ENCODE assay signal across 28 cellular contexts in genomic region chr14:32478027-32478426, GRCh38.
A peak's percentile ranks its signal among the peaks of the same experiment; 100 is the strongest.
DNase-seq lines count a peak whose midpoint lies in the region; TF ChIP-seq lines count a peak whose summit lies in the region.
"Had no signal": no experiment of that assay in that cellular context is flagged by ENCODE, and none has a peak within 500 bp of the region (broad histone marks: within the 10 kb centered on the region; RNA-seq: fewer than 3 reads in every experiment).

No MANE protein-coding gene starts in this region.

- no peaks in the 10 kb centered on the region for H3K9me3 Mint-ChIP-seq in glutamatergic neuron (ENCODE audit: unreplicated experiment)
- H3K9me3 Mint-ChIP-seq: activated naive CD8-positive, alpha-beta T cell treated with anti-CD3 and anti-CD28 coated beads, Interleukin-2, amount 10 ng/mL, durations not matched to agents 7 days and 5 days; natural killer cell had no signal

- no peak overlapping the region for H3K27ac Mint-ChIP-seq in glutamatergic neuron (ENCODE audit: unreplicated experiment)
- H3K27ac Mint-ChIP-seq: activated CD8-positive, alpha-beta memory T cell treated with anti-CD3 and anti-CD28 coated beads, Interleukin-2, amount 10 ng/mL, durations not matched to agents 7 days and 5 days; activated naive CD8-positive, alpha-beta T cell treated with anti-CD3 and anti-CD28 coated beads, Interleukin-2, amount 10 ng/mL, durations not matched to agents 7 days and 5 days; natural killer cell had no signal

- H3K27me3 ChIP-seq in BJ (ENCODE audit: control insufficient read depth, insufficient read depth, low read length), result no peaks in the 10 kb centered on the region
- H3K27me3 ChIP-seq in SK-N-SH (ENCODE audit: insufficient read depth), result no peaks in the 10 kb centered on the region
- H3K27me3 ChIP-seq in esophagus muscularis mucosa, result no peaks in the 10 kb centered on the region
- H3K27me3 ChIP-seq in osteoblast (ENCODE audit: insufficient read depth, low read length), result no peaks in the 10 kb centered on the region
- H3K27me3 ChIP-seq: cardiac muscle cell, vagina had no signal

- no peaks in the 10 kb centered on the region for H3K9me2 ChIP-seq in SK-N-SH

- intact Hi-C loops in esophagus muscularis mucosa (cut with DNase I), result no loop called here

- DNase-seq in BJ (ENCODE audit: low read depth) (peak; percentile 45), SK-N-SH (peak; percentile 17), esophagus muscularis mucosa (ENCODE audit: extremely low spot score) (no peak), osteoblast (ENCODE audit: insufficient read length, low spot score, missing footprints) (peak; percentile 42), SHP77 (lab: John Stamatoyannopoulos, UW) (no peak), glutamatergic neuron (no peak), DMS79 treated with DMSO at 0.1 percent for 48 hours (lab: John Stamatoyannopoulos, UW) (no peak), NCI-H748 treated with DMSO at 0.1 percent for 48 hours (lab: John Stamatoyannopoulos, UW) (no peak)
- DNase-seq: activated CD4-positive, alpha-beta T cell treated with anti-CD3 and anti-CD28 coated beads for 1 hour; activated CD8-positive, alpha-beta memory T cell treated with anti-CD3 and anti-CD28 coated beads, Interleukin-2, amount 10 ng/mL, durations not matched to agents 7 days and 5 days; activated naive CD8-positive, alpha-beta T cell treated with anti-CD3 and anti-CD28 coated beads, Interleukin-2, amount 10 ng/mL, durations not matched to agents 7 days and 5 days; DMS153; effector memory CD4-positive, alpha-beta T cell; hypothalamus; KBM-7; kidney; mesendoderm; natural killer cell; NCI-H2029; NCI-H446 treated with DMSO at 0.1 percent for 48 hours; posterior cingulate gyrus; stimulated activated CD4-positive, alpha-beta T cell treated with anti-CD3 and anti-CD28 coated beads, Interleukin-4, amount 100 ng/mL, for 1 hour; SW 1271 had no signal

- no peak for TF ChIP-seq POLR2A in esophagus muscularis mucosa (IDR thresholded peaks at IDR 0.05; ENCODE audit: low read depth)

- H3K36me3 ChIP-seq in BJ (ENCODE audit: control insufficient read depth, insufficient read depth, low read length) (no peaks in the 10 kb centered on the region), SK-N-SH (replicated peaks in 1 of 2; ENCODE audit: control insufficient read depth in 1 of 2, insufficient read depth in 2 of 2, low read length in 1 of 2) (no peaks in the 10 kb centered on the region), esophagus muscularis mucosa (no peaks in the 10 kb centered on the region), osteoblast (ENCODE audit: insufficient read depth, low read length) (no peaks in the 10 kb centered on the region)
- H3K36me3 ChIP-seq: cardiac muscle cell, vagina had no signal

- H3F3A ChIP-seq in SK-N-SH (replicated peaks; ENCODE audit: insufficient read depth), result peaks cover 60% of the 10 kb centered on the region

- no peaks in the 10 kb centered on the region for H3K27me3 Mint-ChIP-seq in glutamatergic neuron (ENCODE audit: unreplicated experiment)
- H3K27me3 Mint-ChIP-seq: activated naive CD8-positive, alpha-beta T cell treated with anti-CD3 and anti-CD28 coated beads, Interleukin-2, amount 10 ng/mL, durations not matched to agents 7 days and 5 days had no signal

- H3K4me3 ChIP-seq in BJ (ENCODE audit: low read depth, low read length) (no peak overlapping the region), SK-N-SH (ENCODE audit: low read depth in 2 of 2, low read length in 1 of 2) (no peak overlapping the region), esophagus muscularis mucosa (no peak overlapping the region), osteoblast (ENCODE audit: insufficient read depth, low read length) (no peak overlapping the region)
- H3K4me3 ChIP-seq: A549, cardiac muscle cell, skin epidermis, vagina had no signal

- TF ChIP-seq RAD21 in SK-N-SH (IDR thresholded peaks at IDR 0.05; ENCODE audit: low read length), result no peak

- H3K36me3 Mint-ChIP-seq in glutamatergic neuron (ENCODE audit: unreplicated experiment), result no peaks in the 10 kb centered on the region
- H3K36me3 Mint-ChIP-seq: activated CD8-positive, alpha-beta memory T cell treated with anti-CD3 and anti-CD28 coated beads, Interleukin-2, amount 10 ng/mL, durations not matched to agents 7 days and 5 days; activated naive CD8-positive, alpha-beta T cell treated with anti-CD3 and anti-CD28 coated beads, Interleukin-2, amount 10 ng/mL, durations not matched to agents 7 days and 5 days; natural killer cell had no signal

- H3K9me3 ChIP-seq in SK-N-SH (no peaks in the 10 kb centered on the region), esophagus muscularis mucosa (no peaks in the 10 kb centered on the region), osteoblast (ENCODE audit: low read depth, low read length) (no peaks in the 10 kb centered on the region)
- H3K9me3 ChIP-seq: A549, vagina had no signal

- peak in 1 of 2 experiments; percentile 79; a peak in 3 of 4 replicates for TF ChIP-seq EP300 in SK-N-SH (IDR thresholded peaks at IDR 0.05; ENCODE audit: borderline replicate concordance in 1 of 2, low read depth in 1 of 2, low read length in 1 of 2)
- TF ChIP-seq EP300 in esophagus muscularis mucosa (IDR thresholded peaks at IDR 0.05), result no peak

- 12% methylated on average over 3 of the region's 3 CpGs for WGBS in SK-N-SH (ENCODE audit: low lambda C conversion rate)
- 47% methylated on average over 3 of the region's 3 CpGs for WGBS in esophagus muscularis mucosa

- H3K4me1 Mint-ChIP-seq in glutamatergic neuron (ENCODE audit: low read depth, unreplicated experiment), result peaks cover 7% of the 10 kb centered on the region
- H3K4me1 Mint-ChIP-seq: activated CD8-positive, alpha-beta memory T cell treated with anti-CD3 and anti-CD28 coated beads, Interleukin-2, amount 10 ng/mL, durations not matched to agents 7 days and 5 days; activated naive CD8-positive, alpha-beta T cell treated with anti-CD3 and anti-CD28 coated beads, Interleukin-2, amount 10 ng/mL, durations not matched to agents 7 days and 5 days; natural killer cell had no signal

- peaks cover 11 to 48% of the 10 kb centered on the region in 2 experiments for H3K4me1 ChIP-seq in SK-N-SH (ENCODE audit: control insufficient read depth in 1 of 2, insufficient read depth in 2 of 2, low read depth in 1 of 2, low read length in 1 of 2)
- peaks cover 27 to 70% (median 51%) of the 10 kb centered on the region in 4 donors for H3K4me1 ChIP-seq in esophagus muscularis mucosa
- H3K4me1 ChIP-seq in osteoblast (ENCODE audit: insufficient read depth, low read length), result peaks cover 27% of the 10 kb centered on the region

- no peak overlapping the region for H3K4me3 Mint-ChIP-seq in glutamatergic neuron (ENCODE audit: unreplicated experiment)
- H3K4me3 Mint-ChIP-seq: activated CD8-positive, alpha-beta memory T cell treated with anti-CD3 and anti-CD28 coated beads, Interleukin-2, amount 10 ng/mL, durations not matched to agents 7 days and 5 days; activated naive CD8-positive, alpha-beta T cell treated with anti-CD3 and anti-CD28 coated beads, Interleukin-2, amount 10 ng/mL, durations not matched to agents 7 days and 5 days; natural killer cell had no signal

- CTCF ChIA-PET in BJ (lab: Yijun Ruan, JAX), result interaction anchor here (1.0 to 3.1 kb wide), 7 partner anchors 10 to 82 kb away, joined by 3 to 16 read pairs (median 5); no protein-coding TSS in a partner anchor
- CTCF ChIA-PET in SK-N-SH (lab: Yijun Ruan, JAX), result interaction anchor here (1.0 to 1.6 kb wide), 5 partner anchors 12 to 227 kb away, joined by 3 to 5 read pairs (median 4); no protein-coding TSS in a partner anchor

- H3K27ac ChIP-seq in SK-N-SH (ENCODE audit: low read depth in 2 of 2, low read length in 1 of 2), result peak overlapping the region; percentile 84 to 85
- peak overlapping the region; percentile 30 to 75 (median 60) for H3K27ac ChIP-seq in esophagus muscularis mucosa (replicated peaks in 1 of 4)
- peak overlapping the region; percentile 8 for H3K27ac ChIP-seq in osteoblast (ENCODE audit: low read depth, low read length)
- H3K27ac ChIP-seq: A549, cardiac muscle cell, RWPE1, vagina had no signal

- H3K79me2 ChIP-seq in SK-N-SH (ENCODE audit: insufficient read depth) (no peaks in the 10 kb centered on the region; the same call in 1 of the 2 replicates), osteoblast (ENCODE audit: insufficient read depth, low read length) (no peaks in the 10 kb centered on the region)

- peak overlapping the region; percentile 23; the same call in 1 of the 2 replicates for H3K9ac ChIP-seq in SK-N-SH

- TF ChIP-seq CTCF in BJ (IDR thresholded peaks at IDR 0.05; ENCODE audit: insufficient read depth, low read depth, low read length) (no peak), SK-N-SH (IDR thresholded peaks at IDR 0.05) (no peak), esophagus muscularis mucosa (IDR thresholded peaks at IDR 0.05) (no peak), osteoblast (IDR thresholded peaks at IDR 0.05; ENCODE audit: extremely low read depth, low read depth, low read length) (no peak), glutamatergic neuron (IDR thresholded peaks at IDR 0.05; ENCODE audit: partially characterized antibody, unreplicated experiment) (no peak)

- H4K20me1 ChIP-seq in SK-N-SH (ENCODE audit: insufficient read depth) (no peaks in the 10 kb centered on the region), osteoblast (ENCODE audit: insufficient read depth, low read length) (no peaks in the 10 kb centered on the region)

- 0 out of 2 replicates have a peak overlapping the region, but pooled peaks have one; percentile 18 for H2AFZ ChIP-seq in SK-N-SH (ENCODE audit: low read depth)
- peak overlapping the region; percentile 79 for H2AFZ ChIP-seq in osteoblast (ENCODE audit: low read length)

- POLR2A ChIA-PET in BJ (lab: Charles Lee), result interaction anchor here (1.0 kb wide), 1 partner anchor 21 kb away, joined by 10 read pairs; no protein-coding TSS in a partner anchor
- POLR2A ChIA-PET in SK-N-SH (lab: Yijun Ruan, JAX), result no interaction called here

- H3K4me2 ChIP-seq in SK-N-SH (peak overlapping the region; percentile 38; the same call in 1 of the 2 replicates), osteoblast (ENCODE audit: insufficient read depth, low read length) (peak overlapping the region; percentile 7)
- H3K4me2 ChIP-seq: A549 had no signal

TF ChIP-seq in SK-N-SH, 30 proteins besides CTCF, POLR2A, EP300 and RAD21 (continues in another document):
- TF ChIP-seq MAX (IDR thresholded peaks at IDR 0.05; ENCODE audit: low read depth) (peak; percentile 76), TCF12 (IDR thresholded peaks at IDR 0.05) (peak; percentile 98)

Comparison
In these comparisons a context has a peak if more than half of its experiments do, and no peak if none do; other contexts are left out.
1. DNase-seq: peak in BJ (single experiment), SK-N-SH (single experiment) and osteoblast (single experiment); none in esophagus muscularis mucosa (single experiment), SHP77 (0 of 2), glutamatergic neuron (single experiment), DMS79 treated with DMSO at 0.1 percent for 48 hours (single experiment) and NCI-H748 treated with DMSO at 0.1 percent for 48 hours (single experiment).
2. H3K27ac ChIP-seq: peak in every context shown above with its lines; median percentile 84 in SK-N-SH; 60 in esophagus muscularis mucosa; 8 in osteoblast.